10 cellular contexts compared by ENCODE assay signal in genomic region chr14:101595887-101596721, GRCh38. TPM values are rescaled to one million over a fixed set of nuclear protein-coding genes. Genes with fewer than 3 reads are reported as not detected.
DNase-seq lines count a peak whose midpoint lies in the region; ATAC-seq and TF ChIP-seq lines count a peak whose summit lies in the region.
"Had no signal": no experiment of that assay in that cellular context is flagged by ENCODE, and none has a peak within 500 bp of the region (broad histone marks: within the 10 kb centered on the region; RNA-seq: fewer than 3 reads in every experiment).

No MANE protein-coding gene starts in this region.

- H3K36me3 ChIP-seq in A673 (ENCODE audit: insufficient read depth, low read length, poor library complexity, severe bottlenecking) (no peaks in the 10 kb centered on the region), mucosa of descending colon (ENCODE audit: low read depth) (no peaks in the 10 kb centered on the region)

- H3K4me1 ChIP-seq in A673 (ENCODE audit: insufficient read depth, low read length, poor library complexity, severe bottlenecking) (no peaks in the 10 kb centered on the region), mucosa of descending colon (ENCODE audit: low read depth) (no peaks in the 10 kb centered on the region)

- CTCF ChIA-PET in A673 (lab: Charles Lee) = no interaction called here

- POLR2A ChIA-PET in A673 (lab: Charles Lee; ENCODE audit: low non-redundant PET) = interaction anchor here (0.7 kb wide), 1 partner anchor 770 kb away, joined by 3 read pairs; no protein-coding TSS in a partner anchor

- TF ChIP-seq CTCF in A673 (conservative IDR thresholded peaks at IDR 0.05; ENCODE audit: low read depth, low read length) (no peak), mucosa of descending colon (IDR thresholded peaks at IDR 0.05) (no peak)

- BruUV-seq in A673 (replicated peaks; lab: Mats Ljungman, UMichigan) = no TSS peak

- no peak overlapping the region for H3K4me3 ChIP-seq in A673 (ENCODE audit: low read depth, low read length, poor library complexity, severe bottlenecking)
- 0 out of 2 replicates have a peak overlapping the region, but pooled peaks have one; percentile 15 for H3K4me3 ChIP-seq in Jurkat, Clone E6-1 (ENCODE audit: low read length)
- H3K4me3 ChIP-seq in mucosa of descending colon = no peak overlapping the region

- H3K27me3 ChIP-seq in A673 (replicated peaks; ENCODE audit: insufficient read depth, low read depth, low read length, poor library complexity) = no peaks in the 10 kb centered on the region

- H3K9me3 ChIP-seq in A673 (ENCODE audit: low read depth, low read length, poor library complexity, severe bottlenecking) (no peaks in the 10 kb centered on the region), mucosa of descending colon (no peaks in the 10 kb centered on the region)

- peak; percentile 22 for ATAC-seq in mucosa of descending colon
- ATAC-seq in HG03457 (IDR thresholded peaks at IDR 0.05; ENCODE audit: unreplicated experiment) = no peak
- no peak for ATAC-seq in GM18511 (IDR thresholded peaks at IDR 0.05; ENCODE audit: unreplicated experiment)
- ATAC-seq: Panc1 had no signal

- H3K27ac ChIP-seq in A673 (ENCODE audit: low read depth, low read length, poor library complexity, severe bottlenecking) = no peak overlapping the region

- intact Hi-C loops in A673 (cut with micrococcal nuclease; ENCODE audit: unreplicated experiment) = no loop called here
- intact Hi-C loops in mucosa of descending colon (cut with DNase I, micrococcal nuclease) = no loop called here

- DNase-seq in A673 (ENCODE audit: low spot score) (peak; percentile 14), mucosa of descending colon (peak in 1 of 3 donors; percentile 51), ecto neural progenitor cell (ENCODE audit: low spot score) (no peak), NCI-H2081 (lab: John Stamatoyannopoulos, UW) (no peak)
- peak; percentile 94 for DNase-seq in Jurkat, Clone E6-1 (ENCODE audit: low read depth, low spot score)
- DNase-seq in activated T-cell treated with anti-CD3 and anti-CD28 coated beads, Interleukin-2, amount 50 U/mL, for 48 hours = peak; percentile 45 to 50

RNA-seq across cellular contexts. Expression of gene DIO3, which starts 34.8 kb away (rescaled TPM):
- total RNA-seq in A673 (2021) = not detected in 2 replicates
- polyA plus RNA-seq in Jurkat, Clone E6-1 (2012; ENCODE audit: insufficient read depth, insufficient read length) = not detected
- total RNA-seq in mucosa of descending colon = 1 to 10 TPM; 1.8 to 2.5 (median 1.9) TPM
- total RNA-seq: fibroblast of villous mesenchyme had no signal

Comparison
In these comparisons a context has a peak if more than half of its experiments do, and no peak if none do; other contexts are left out.
1. DNase-seq: peak in A673 (single experiment), Jurkat, Clone E6-1 (single experiment) and activated T-cell treated with anti-CD3 and anti-CD28 coated beads, Interleukin-2, amount 50 U/mL, for 48 hours (2 of 2); none in ecto neural progenitor cell (single experiment) and NCI-H2081 (0 of 2).